18 cellular contexts compared by ENCODE assay signal in genomic region chr1:35211113-35211399, GRCh38.
"Had no signal": no experiment of that assay in that cellular context is flagged by ENCODE, and none has a peak within 500 bp of the region (broad histone marks: within the 10 kb centered on the region; RNA-seq: fewer than 3 reads in every experiment).

No MANE protein-coding gene starts in this region.

- H3K9me3 Mint-ChIP-seq: naive thymus-derived CD4-positive, alpha-beta T cell; type B pancreatic cell had no signal

- FAIRE-seq: frontal cortex, keratinocyte had no signal

- H3K9me3 ChIP-seq: breast epithelium had no signal

- H3K27me3 ChIP-seq: breast epithelium had no signal

- H3K4me3 Mint-ChIP-seq: naive thymus-derived CD4-positive, alpha-beta T cell had no signal

- H3K27ac Mint-ChIP-seq: type B pancreatic cell had no signal

- H3K4me1 ChIP-seq: breast epithelium had no signal

- H3K27ac ChIP-seq: epithelial cell of prostate, skin epidermis had no signal

- DNase-seq: activated CD4-positive, alpha-beta T cell treated with anti-CD3 and anti-CD28 coated beads, Interleukin-2, amount 50 U/mL, for 1 hour; activated CD4-positive, CD25-positive, alpha-beta regulatory T cell; activated CD8-positive, alpha-beta memory T cell treated with anti-CD3 and anti-CD28 coated beads for 24 hours; activated naive CD4-positive, alpha-beta T cell treated with Interleukin-2 at 50 U/mL for 16 hours; dermis blood vessel endothelial cell; naive thymus-derived CD4-positive, alpha-beta T cell; occipital lobe; stimulated activated CD4-positive, alpha-beta T cell treated with anti-CD3 and anti-CD28 coated beads, Interleukin-4, amount 100 ng/mL, for 4 hours; stimulated activated CD8-positive, alpha-beta memory T cell treated with anti-CD3 and anti-CD28 coated beads, Interleukin-4, amount 100 ng/mL, for 48 hours; stimulated activated naive CD8-positive, alpha-beta T cell treated with anti-CD3 and anti-CD28 coated beads, Interleukin-15, Interleukin-2, amounts not matched to agents 100 U/mL and 50 U/mL, for 24 hours had no signal

- H3K4me3 ChIP-seq: skin epidermis had no signal

- ATAC-seq: left lobe of liver; naive thymus-derived CD4-positive, alpha-beta T cell; stimulated activated naive CD8-positive, alpha-beta T cell treated with anti-CD3 and anti-CD28 coated beads, Interleukin-15, Interleukin-2, amounts not matched to agents 100 U/mL and 50 U/mL, for 24 hours had no signal

- H3K27me3 Mint-ChIP-seq: progenitor cell of endocrine pancreas, type B pancreatic cell had no signal

- H3K36me3 Mint-ChIP-seq: naive thymus-derived CD4-positive, alpha-beta T cell; type B pancreatic cell had no signal

- H3K36me3 ChIP-seq: breast epithelium had no signal
